ENCODE assay signal across 28 cellular contexts in genomic region chr22:29567338-29567737, GRCh38.
"Had no signal": no experiment of that assay in that cellular context is flagged by ENCODE, and none has a peak within 500 bp of the region (broad histone marks: within the 10 kb centered on the region; RNA-seq: fewer than 3 reads in every experiment).

No MANE protein-coding gene starts in this region.

- H3K4me1 ChIP-seq: left lung, lower lobe of right lung, pancreas, stomach, testis, thyroid gland, transverse colon, upper lobe of left lung had no signal

- H3K27ac ChIP-seq: left lung, lower lobe of right lung, pancreas, prostate gland, skin epidermis, stomach, testis, thyroid gland, transverse colon, upper lobe of left lung had no signal

- H3K27me3 ChIP-seq: left lung, pancreas, stomach, testis, thyroid gland, transverse colon, upper lobe of left lung had no signal

- DNase-seq: hippocampal formation; kidney glomerular epithelial cell; left cardiac atrium; left lung; lower lobe of right lung; mammary epithelial cell; mesenchymal stem cell; naive thymus-derived CD8-positive, alpha-beta T cell; nucleus accumbens; pancreas; retina; right cardiac atrium; stimulated activated CD4-positive, alpha-beta T cell treated with anti-CD3 and anti-CD28 coated beads, Interleukin-12 subunit alpha, Interleukin-12 subunit beta, amount 100 ng/mL, for 4 hours; stimulated activated CD4-positive, alpha-beta T cell treated with anti-CD3 and anti-CD28 coated beads, Interleukin-15, amount 100 ng/mL, for 24 hours; stimulated activated CD4-positive, alpha-beta T cell treated with anti-CD3 and anti-CD28 coated beads, Interleukin-2, amount 100 ng/mL, for 24 hours; stimulated activated CD4-positive, alpha-beta T cell treated with anti-CD3 and anti-CD28 coated beads, Interleukin-4, amount 100 ng/mL, for 1 hour; stimulated activated naive B cell treated with anti-CD40 and anti-IgM and Interleukin-4, amounts not matched to agents 10 μg/mL and 1 μg/mL and 100 μg/mL, for 72 hours; stimulated activated naive CD8-positive, alpha-beta T cell treated with anti-CD3 and anti-CD28 coated beads, Interleukin-15, Interleukin-2, amounts not matched to agents 100 U/mL and 50 U/mL, for 24 hours; stomach; testis; thyroid gland; transverse colon; upper lobe of left lung had no signal

- H3K4me3 Mint-ChIP-seq: naive thymus-derived CD8-positive, alpha-beta T cell; nephron; neural crest cell; stimulated activated naive B cell treated with anti-CD40 and anti-IgM and Interleukin-4, amounts not matched to agents 10 μg/mL and 1 μg/mL and 100 μg/mL, for 72 hours had no signal

- H3K36me3 ChIP-seq: prostate gland had no signal

- H3K4me3 ChIP-seq: left lung, lower lobe of right lung, pancreas, prostate gland, skin epidermis, stomach, testis, thyroid gland, transverse colon, upper lobe of left lung had no signal

- H3K9me3 Mint-ChIP-seq: naive thymus-derived CD8-positive, alpha-beta T cell; nephron; neural crest cell; stimulated activated naive B cell treated with anti-CD40 and anti-IgM and Interleukin-4, amounts not matched to agents 10 μg/mL and 1 μg/mL and 100 μg/mL, for 72 hours had no signal

- H3K27me3 Mint-ChIP-seq: naive thymus-derived CD8-positive, alpha-beta T cell; stimulated activated naive B cell treated with anti-CD40 and anti-IgM and Interleukin-4, amounts not matched to agents 10 μg/mL and 1 μg/mL and 100 μg/mL, for 72 hours had no signal

- ATAC-seq: left cardiac atrium; left lung; lower lobe of right lung; naive thymus-derived CD8-positive, alpha-beta T cell; pancreas; right cardiac atrium; sciatic nerve; stimulated activated naive B cell treated with anti-CD40 and anti-IgM and Interleukin-4, amounts not matched to agents 10 μg/mL and 1 μg/mL and 100 μg/mL, for 72 hours; stimulated activated naive CD8-positive, alpha-beta T cell treated with anti-CD3 and anti-CD28 coated beads, Interleukin-15, Interleukin-2, amounts not matched to agents 100 U/mL and 50 U/mL, for 24 hours had no signal

- H3K9me3 ChIP-seq: left lung, lower lobe of right lung, pancreas, prostate gland, stomach, testis, thyroid gland, transverse colon, upper lobe of left lung had no signal

- H3K27ac Mint-ChIP-seq: nephron; stimulated activated naive B cell treated with anti-CD40 and anti-IgM and Interleukin-4, amounts not matched to agents 10 μg/mL and 1 μg/mL and 100 μg/mL, for 72 hours had no signal

- H3K4me1 Mint-ChIP-seq: nephron had no signal
